In genomic region chr16:85629853-85630252, GRCh38 we compare ENCODE assay signal across 1 cellular context.
TF ChIP-seq lines count a peak whose summit lies in the region.

No MANE protein-coding gene starts in this region.

TF ChIP-seq in IMR-90, 13 proteins besides CTCF, POLR2A, EP300 and RAD21 (continued from another document):
- TF ChIP-seq CHD1 (IDR thresholded peaks at IDR 0.05; ENCODE audit: low read depth, low read length) (no peak), RFX5 (IDR thresholded peaks at IDR 0.05; ENCODE audit: low read depth, low read length) (no peak), RCOR1 (IDR thresholded peaks at IDR 0.05; ENCODE audit: insufficient replicate concordance, low read length) (no peak), FOS (IDR thresholded peaks at IDR 0.05; ENCODE audit: low read depth, low read length) (no peak), BHLHE40 (IDR thresholded peaks at IDR 0.05; ENCODE audit: low read depth, low read length) (no peak)
